11 cellular contexts compared by ENCODE assay signal in the genomic region with DNA sequence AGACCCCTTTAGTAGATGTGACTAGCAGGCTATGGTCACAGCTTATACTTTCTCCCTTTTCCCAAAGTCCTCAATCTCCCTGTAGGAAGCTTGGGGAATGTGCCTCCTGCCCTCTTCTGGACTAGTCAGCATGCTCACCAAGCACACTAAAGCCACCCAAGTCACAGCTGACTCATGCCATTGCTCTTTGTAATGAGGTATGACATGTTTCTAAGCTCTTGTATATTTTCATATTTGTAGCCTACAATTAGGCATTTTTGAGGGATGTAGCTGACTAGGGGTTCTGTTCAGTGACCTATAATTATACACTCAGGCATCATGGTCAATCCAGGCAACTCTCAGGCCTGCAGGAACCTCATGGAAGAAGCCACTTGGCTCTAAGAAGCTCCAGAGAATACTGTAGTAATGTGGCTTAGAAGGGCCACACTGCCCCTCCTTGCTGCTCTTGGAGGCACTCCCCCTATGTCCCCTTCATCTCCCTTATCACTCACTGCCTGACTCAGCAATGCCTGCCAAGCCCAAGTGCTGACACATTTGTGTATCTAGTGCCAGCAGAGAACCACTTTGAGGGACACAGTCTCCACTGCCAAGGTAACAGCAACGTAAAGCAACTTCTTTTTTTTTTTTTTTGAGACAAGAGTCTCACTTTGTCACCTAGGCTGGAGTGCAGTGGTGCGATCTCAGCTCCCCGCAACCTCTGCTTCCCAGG.
A peak's percentile ranks its signal among the peaks of the same experiment; 100 is the strongest.
DNase-seq lines count a peak whose midpoint lies in the region; ATAC-seq and TF ChIP-seq lines count a peak whose summit lies in the region.
"Had no signal": no experiment of that assay in that cellular context is flagged by ENCODE, and none has a peak within 500 bp of the region (broad histone marks: within the 10 kb centered on the region; RNA-seq: fewer than 3 reads in every experiment).

No MANE protein-coding gene starts in this region.

- H3K27me3 ChIP-seq in body of pancreas (no peaks in the 10 kb centered on the region), kidney epithelial cell (ENCODE audit: control insufficient read depth, insufficient read depth, low read length) (no peaks in the 10 kb centered on the region), Karpas-422 (ENCODE audit: low read length) (no peaks in the 10 kb centered on the region)

- H3K36me3 ChIP-seq in body of pancreas (replicated peaks in 1 of 2; ENCODE audit: insufficient read depth in 1 of 2, low read depth in 2 of 2) (no peaks in the 10 kb centered on the region), kidney epithelial cell (ENCODE audit: control insufficient read depth, insufficient read depth, low read length) (no peaks in the 10 kb centered on the region), Karpas-422 (ENCODE audit: insufficient read depth, low read length) (no peaks in the 10 kb centered on the region)

- no peak overlapping the region for H3K4me3 Mint-ChIP-seq in type B pancreatic cell

- no peak overlapping the region for H3K9ac ChIP-seq in Karpas-422 (ENCODE audit: low read length)

- 67 to 68% methylated on average over 3 of the region's 3 CpGs for WGBS in body of pancreas, 2 donors

- peak in 4 of 7 experiments; percentile 14 to 33 (median 22) for TF ChIP-seq CTCF in body of pancreas (IDR thresholded peaks at IDR 0.05)
- TF ChIP-seq CTCF in kidney epithelial cell (IDR thresholded peaks at IDR 0.05; ENCODE audit: insufficient read depth, low read length, poor library complexity, severe bottlenecking) = peak; percentile 37
- no peak for TF ChIP-seq CTCF in type B pancreatic cell (conservative IDR thresholded peaks at IDR 0.05)

- peaks cover 33% of the 10 kb centered on the region for H3K4me1 Mint-ChIP-seq in type B pancreatic cell (ENCODE audit: unreplicated experiment)
- H3K4me1 Mint-ChIP-seq: IgD-negative memory B cell had no signal

- no peak overlapping the region for H2AFZ ChIP-seq in Karpas-422 (ENCODE audit: low read length)

- H3K9me3 ChIP-seq in body of pancreas (no peaks in the 10 kb centered on the region), Karpas-422 (ENCODE audit: low read length) (no peaks in the 10 kb centered on the region)

- H3K9me2 ChIP-seq in Karpas-422 (replicated peaks; ENCODE audit: insufficient read depth, low read length) = no peaks in the 10 kb centered on the region

- H3K4me3 ChIP-seq in body of pancreas (no peak overlapping the region), kidney epithelial cell (ENCODE audit: low read depth, low read length) (no peak overlapping the region), Karpas-422 (ENCODE audit: low read length) (no peak overlapping the region)

- H3K27ac Mint-ChIP-seq in type B pancreatic cell = peak overlapping the region; percentile 56

- H3K27me3 Mint-ChIP-seq in type B pancreatic cell = no peaks in the 10 kb centered on the region

- H3K36me3 Mint-ChIP-seq in type B pancreatic cell = peaks cover 3% of the 10 kb centered on the region
- H3K36me3 Mint-ChIP-seq: IgD-negative memory B cell had no signal

- H3K27ac ChIP-seq in body of pancreas (peak overlapping the region in 3 of 4 donors; percentile 15 to 48 (median 46)), Karpas-422 (ENCODE audit: low read length) (no peak overlapping the region)
- H3K27ac ChIP-seq: 22Rv1, VCaP had no signal

- H3K4me1 ChIP-seq in body of pancreas (peaks cover 52% of the 10 kb centered on the region), Karpas-422 (ENCODE audit: low read length) (no peaks in the 10 kb centered on the region; the same call in 1 of the 2 replicates)

- H3K4me2 ChIP-seq in Karpas-422 (ENCODE audit: low read depth, low read length, poor library complexity, severe bottlenecking) = no peak overlapping the region

- H4K20me1 ChIP-seq in Karpas-422 (ENCODE audit: insufficient read depth, low read depth, low read length) = no peaks in the 10 kb centered on the region

- intact Hi-C loops in body of pancreas (cut with DNase I) = no loop called here

- H3K79me2 ChIP-seq in Karpas-422 (ENCODE audit: low read length) = no peaks in the 10 kb centered on the region

- H3K9me3 Mint-ChIP-seq in type B pancreatic cell = no peaks in the 10 kb centered on the region
- H3K9me3 Mint-ChIP-seq: IgD-negative memory B cell had no signal

- DNase-seq in DMS53 (lab: John Stamatoyannopoulos, UW) = peak; percentile 25
- DNase-seq in DMS53 treated with DMSO at 0.1 percent for 48 hours (lab: John Stamatoyannopoulos, UW; ENCODE audit: unreplicated experiment) = no peak
- DNase-seq in body of pancreas = peak; percentile 33 to 74 (median 64)
- DNase-seq in kidney epithelial cell (ENCODE audit: low read depth) = no peak
- DNase-seq in type B pancreatic cell (ENCODE audit: extremely low spot score, unreplicated experiment) = no peak
- no peak for DNase-seq in Karpas-422
- DNase-seq in NCI-H345 treated with DMSO at 0.1 percent for 48 hours (lab: John Stamatoyannopoulos, UW; ENCODE audit: unreplicated experiment) = no peak
- DNase-seq in NCI-H2081 (lab: John Stamatoyannopoulos, UW) = no peak

- no peak for TF ChIP-seq POLR2A in body of pancreas (IDR thresholded peaks at IDR 0.05)

- ATAC-seq in body of pancreas = peak; percentile 28

Comparison
In these comparisons a context has a peak if more than half of its experiments do, and no peak if none do; other contexts are left out.
1. DNase-seq: peak in DMS53 (single experiment) and body of pancreas (4 of 4); none in DMS53 treated with DMSO at 0.1 percent for 48 hours (single experiment), kidney epithelial cell (single experiment), type B pancreatic cell (single experiment), Karpas-422 (single experiment), NCI-H345 treated with DMSO at 0.1 percent for 48 hours (single experiment) and NCI-H2081 (0 of 2).